Comparison of ENCODE assay signal across 1 cellular context in the genomic region with DNA sequence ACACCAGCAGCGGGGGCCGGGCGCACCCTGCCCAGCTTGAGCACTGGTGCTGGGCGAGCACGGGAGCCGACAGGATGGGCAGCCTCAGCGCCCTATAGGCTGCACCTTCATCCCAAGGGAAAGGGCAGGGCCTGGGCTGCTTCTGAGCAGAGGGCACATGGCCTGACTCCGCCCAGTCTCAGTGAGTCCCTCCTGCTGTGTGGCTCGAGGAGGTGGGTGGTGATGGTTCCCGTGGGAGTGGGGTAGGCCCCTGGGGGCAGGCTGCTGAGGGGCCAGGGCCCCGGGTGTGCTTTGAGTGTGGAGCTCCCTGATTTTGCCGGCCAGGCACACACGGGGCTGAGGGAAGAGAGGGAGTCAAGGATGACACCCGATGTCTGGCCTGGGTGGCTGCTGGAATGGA.
TF ChIP-seq lines count a peak whose summit lies in the region.

No MANE protein-coding gene starts in this region.

TF ChIP-seq in A549, 52 proteins besides CTCF, POLR2A, EP300 and RAD21 (continued from another document):
- no peak for TF ChIP-seq EHF (CRISPR knock-in tag; IDR thresholded peaks at IDR 0.05)
- TF ChIP-seq, protein P1, sequence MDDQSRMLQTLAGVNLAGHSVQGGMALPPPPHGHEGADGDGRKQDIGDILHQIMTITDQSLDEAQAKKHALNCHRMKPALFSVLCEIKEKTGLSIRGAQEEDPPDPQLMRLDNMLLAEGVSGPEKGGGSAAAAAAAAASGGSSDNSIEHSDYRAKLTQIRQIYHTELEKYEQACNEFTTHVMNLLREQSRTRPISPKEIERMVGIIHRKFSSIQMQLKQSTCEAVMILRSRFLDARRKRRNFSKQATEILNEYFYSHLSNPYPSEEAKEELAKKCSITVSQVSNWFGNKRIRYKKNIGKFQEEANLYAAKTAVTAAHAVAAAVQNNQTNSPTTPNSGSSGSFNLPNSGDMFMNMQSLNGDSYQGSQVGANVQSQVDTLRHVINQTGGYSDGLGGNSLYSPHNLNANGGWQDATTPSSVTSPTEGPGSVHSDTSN (IDR thresholded peaks at IDR 0.05): no peak
